ENCODE assay signal across 8 cellular contexts in the genomic region with DNA sequence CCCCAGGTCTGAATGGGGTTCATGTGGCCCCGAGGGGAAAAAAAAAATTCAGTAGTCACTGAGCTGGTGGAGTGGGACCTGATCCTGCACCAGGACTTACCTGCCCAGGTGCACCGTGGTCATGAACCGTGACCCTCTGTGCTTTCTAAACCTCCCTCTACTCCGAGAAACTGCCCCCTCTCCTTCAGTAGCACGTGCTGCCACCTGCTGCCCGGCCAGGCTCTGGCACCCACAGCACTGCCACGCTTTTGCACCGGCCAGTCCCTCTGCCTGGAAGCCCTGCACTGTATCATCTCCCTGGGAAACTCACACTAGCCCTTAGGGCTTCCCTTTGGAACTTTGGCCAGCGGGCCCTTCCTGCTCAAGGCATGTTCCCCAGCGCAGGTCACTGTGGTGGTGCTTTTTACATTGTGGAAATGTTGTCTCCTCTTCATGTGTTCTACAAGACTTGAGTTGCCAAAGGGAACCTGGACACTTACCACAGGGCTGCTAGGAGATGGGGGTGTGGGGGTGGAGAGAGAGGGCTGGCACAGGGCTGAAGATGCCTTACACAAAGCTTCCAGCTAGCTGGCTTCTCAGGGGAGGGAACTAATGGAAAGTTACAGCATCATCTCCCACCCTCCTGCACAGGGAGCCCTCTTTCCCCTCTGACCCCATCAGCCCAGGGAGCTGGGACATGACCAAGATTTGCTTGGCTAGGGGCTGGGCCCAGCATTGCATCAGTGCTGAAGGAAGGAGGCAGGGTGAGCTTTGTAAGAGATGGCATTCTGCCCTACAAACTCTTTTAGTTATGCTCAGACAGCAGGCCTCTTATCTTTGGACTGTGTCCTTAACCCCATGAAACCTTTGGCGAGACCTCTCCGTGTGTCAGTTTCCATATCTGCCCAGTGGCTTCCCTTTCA. TPM values are rescaled to one million over a fixed set of nuclear protein-coding genes. Genes with fewer than 3 reads are reported as not detected.
DNase-seq lines count a peak whose midpoint lies in the region; ATAC-seq and TF ChIP-seq lines count a peak whose summit lies in the region.

No MANE protein-coding gene starts in this region.

- H3K36me3 Mint-ChIP-seq in CD8-positive, alpha-beta memory T cell, result no peaks in the 10 kb centered on the region
- H3K36me3 Mint-ChIP-seq in stimulated activated effector memory CD8-positive, alpha-beta T cell treated with anti-CD3 and anti-CD28 coated beads, Interleukin-12 subunit alpha, Interleukin-12 subunit beta, amount 100 ng/mL, for 72 hours, result no peaks in the 10 kb centered on the region

- CTCF ChIA-PET in CD8-positive, alpha-beta memory T cell (lab: Charles Lee), result no interaction called here

- in situ Hi-C loops in brain microvascular endothelial cell (cut with HindIII; ENCODE audit: low pct_ligation_motif_present, low sequenced_read_pairs), result no loop called here

- H3K9me3 ChIP-seq in CD8-positive, alpha-beta memory T cell (ENCODE audit: low read length), result no peaks in the 10 kb centered on the region

- peak; percentile 47 for DNase-seq in GM10266 (ENCODE audit: extremely low spot score)
- DNase-seq in M059J (ENCODE audit: low read depth), result peak; percentile 6
- no peak for DNase-seq in brain microvascular endothelial cell
- peak; percentile 74 for DNase-seq in medulla oblongata (ENCODE audit: extremely low spot score)
- DNase-seq in CD8-positive, alpha-beta memory T cell, result no peak
- DNase-seq in stimulated activated effector memory CD8-positive, alpha-beta T cell treated with anti-CD3 and anti-CD28 coated beads, Interleukin-12 subunit alpha, Interleukin-12 subunit beta, amount 100 ng/mL, for 72 hours (ENCODE audit: low spot score in 2 of 2), result no peak
- DNase-seq in activated naive CD4-positive, alpha-beta T cell treated with anti-CD3 and anti-CD28 coated beads, Interleukin-2, amount 50 U/mL, for 16 hours, result no peak

- no peak for ATAC-seq in activated CD4-positive, CD25-positive, alpha-beta regulatory T cell treated with anti-CD3 and anti-CD28 coated beads, Interleukin-2, amount 50 U/mL, for 24 hours
- no peak for ATAC-seq in stimulated activated effector memory CD8-positive, alpha-beta T cell treated with anti-CD3 and anti-CD28 coated beads, Interleukin-12 subunit alpha, Interleukin-12 subunit beta, amount 100 ng/mL, for 72 hours

- peak; percentile 50 for TF ChIP-seq CTCF in GM10266 (IDR thresholded peaks at IDR 0.05; ENCODE audit: control insufficient read depth, insufficient read depth, low read depth, missing control alignments)
- TF ChIP-seq CTCF in brain microvascular endothelial cell (IDR thresholded peaks at IDR 0.05; ENCODE audit: low read depth, low read length, missing control alignments), result peak; percentile 37

- no peaks in the 10 kb centered on the region for H3K4me1 ChIP-seq in CD8-positive, alpha-beta memory T cell (ENCODE audit: insufficient read depth, low read length)

- H3K27me3 ChIP-seq in brain microvascular endothelial cell (replicated peaks), result peaks cover 24% of the 10 kb centered on the region
- H3K27me3 ChIP-seq in CD8-positive, alpha-beta memory T cell (ENCODE audit: insufficient read depth, low read length, poor library complexity, severe bottlenecking), result no peaks in the 10 kb centered on the region

- H3K9me3 Mint-ChIP-seq in CD8-positive, alpha-beta memory T cell, result peaks cover 0 to 2% (median 0%) of the 10 kb centered on the region in 5 donors
- H3K9me3 Mint-ChIP-seq in stimulated activated effector memory CD8-positive, alpha-beta T cell treated with anti-CD3 and anti-CD28 coated beads, Interleukin-12 subunit alpha, Interleukin-12 subunit beta, amount 100 ng/mL, for 72 hours, result no peaks in the 10 kb centered on the region

- H3K4me3 ChIP-seq in brain microvascular endothelial cell (ENCODE audit: low read depth, low read length), result no peak overlapping the region
- H3K4me3 ChIP-seq in CD8-positive, alpha-beta memory T cell (ENCODE audit: low read length), result no peak overlapping the region

- POLR2A ChIA-PET in CD8-positive, alpha-beta memory T cell (lab: Charles Lee), result no interaction called here

- H3K4me3 Mint-ChIP-seq in CD8-positive, alpha-beta memory T cell, result no peak overlapping the region
- no peak overlapping the region for H3K4me3 Mint-ChIP-seq in stimulated activated effector memory CD8-positive, alpha-beta T cell treated with anti-CD3 and anti-CD28 coated beads, Interleukin-12 subunit alpha, Interleukin-12 subunit beta, amount 100 ng/mL, for 72 hours

- no peak overlapping the region for H3K27ac ChIP-seq in brain microvascular endothelial cell
- H3K27ac ChIP-seq in CD8-positive, alpha-beta memory T cell (ENCODE audit: low read depth, low read length), result no peak overlapping the region

- H3K4me1 Mint-ChIP-seq in CD8-positive, alpha-beta memory T cell, result peaks cover 7 to 8% (median 7%) of the 10 kb centered on the region in 3 donors
- peaks cover 4% of the 10 kb centered on the region for H3K4me1 Mint-ChIP-seq in stimulated activated effector memory CD8-positive, alpha-beta T cell treated with anti-CD3 and anti-CD28 coated beads, Interleukin-12 subunit alpha, Interleukin-12 subunit beta, amount 100 ng/mL, for 72 hours

- H3K36me3 ChIP-seq in brain microvascular endothelial cell (replicated peaks), result no peaks in the 10 kb centered on the region
- H3K36me3 ChIP-seq in CD8-positive, alpha-beta memory T cell (ENCODE audit: insufficient read depth, low read length), result no peaks in the 10 kb centered on the region

- H3K27me3 Mint-ChIP-seq in CD8-positive, alpha-beta memory T cell, result peaks cover 24 to 45% of the 10 kb centered on the region in 2 donors

- no peak overlapping the region for H3K27ac Mint-ChIP-seq in CD8-positive, alpha-beta memory T cell
- H3K27ac Mint-ChIP-seq in stimulated activated effector memory CD8-positive, alpha-beta T cell treated with anti-CD3 and anti-CD28 coated beads, Interleukin-12 subunit alpha, Interleukin-12 subunit beta, amount 100 ng/mL, for 72 hours, result no peak overlapping the region

RNA-seq across cellular contexts. Expression of a gene that starts 2.5 kb away (rescaled TPM):
- not detected in 2 replicates for total RNA-seq in M059J (2014; rRNA removed; shearing (Covaris generic))
- total RNA-seq in CD8-positive, alpha-beta memory T cell, result not detected
- polyA plus RNA-seq in CD8-positive, alpha-beta memory T cell, result not detected

Comparison
In these comparisons a context has a peak if more than half of its experiments do, and no peak if none do; other contexts are left out.
1. DNase-seq: peak in GM10266 (single experiment), M059J (single experiment) and medulla oblongata (single experiment); none in brain microvascular endothelial cell (single experiment), CD8-positive, alpha-beta memory T cell (0 of 5), stimulated activated effector memory CD8-positive, alpha-beta T cell treated with anti-CD3 and anti-CD28 coated beads, Interleukin-12 subunit alpha, Interleukin-12 subunit beta, amount 100 ng/mL, for 72 hours (0 of 2) and activated naive CD4-positive, alpha-beta T cell treated with anti-CD3 and anti-CD28 coated beads, Interleukin-2, amount 50 U/mL, for 16 hours (single experiment).